In the genomic region with DNA sequence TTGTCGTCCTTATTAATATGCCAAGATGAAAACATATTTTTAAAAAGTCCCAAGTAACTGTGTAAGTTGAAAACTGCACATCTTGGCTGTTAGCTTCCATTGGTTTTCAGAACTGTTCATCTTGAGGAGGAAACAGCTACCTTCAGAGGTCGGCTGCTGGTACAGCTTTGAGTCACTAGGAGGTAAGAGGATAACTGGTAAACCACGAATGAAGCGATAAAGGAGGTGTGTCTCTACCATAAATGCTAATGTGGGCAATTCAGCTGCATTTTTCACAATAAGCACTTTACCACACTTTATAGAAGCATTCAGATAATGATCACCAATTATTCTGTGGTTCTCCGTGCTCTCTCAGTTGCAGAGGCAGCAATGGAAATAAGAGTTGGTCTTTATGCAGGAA, we compare ENCODE assay signal across 10 cellular contexts.
DNase-seq lines count a peak whose midpoint lies in the region; ATAC-seq and TF ChIP-seq lines count a peak whose summit lies in the region.
"Had no signal": no experiment of that assay in that cellular context is flagged by ENCODE, and none has a peak within 500 bp of the region (broad histone marks: within the 10 kb centered on the region; RNA-seq: fewer than 3 reads in every experiment).

No MANE protein-coding gene starts in this region.

- no peaks in the 10 kb centered on the region for H3K27me3 Mint-ChIP-seq in activated T-cell treated with anti-CD3 and anti-CD28 coated beads, Interleukin-2, amount 50 U/mL, for 4 hours (ENCODE audit: low read depth)
- H3K27me3 Mint-ChIP-seq in stimulated activated memory B cell treated with anti-CD40 and anti-IgM and Interleukin-4, amounts not matched to agents 10 μg/mL and 1 μg/mL and 100 μg/mL, for 72 hours, result no peaks in the 10 kb centered on the region

- DNase-seq in activated T-cell treated with anti-CD3 and anti-CD28 coated beads, Interleukin-2, amount 50 U/mL, for 4 hours, result no peak
- DNase-seq in activated T-cell treated with anti-CD3 and anti-CD28 coated beads for 4 hours (no peak), OCI-LY7 (ENCODE audit: low spot score) (no peak), astrocyte of the spinal cord (ENCODE audit: low read depth, low spot score) (peak; percentile 62), SKM-1 treated with dmso at 0.1 percent for 144 hours (lab: John Stamatoyannopoulos, UW; ENCODE audit: unreplicated experiment) (no peak), NCI-H1694 treated with DMSO at 0.1 percent for 48 hours (lab: John Stamatoyannopoulos, UW) (no peak)

- no peaks in the 10 kb centered on the region for H3K36me3 Mint-ChIP-seq in activated T-cell treated with anti-CD3 and anti-CD28 coated beads, Interleukin-2, amount 50 U/mL, for 4 hours (ENCODE audit: insufficient read depth)
- H3K36me3 Mint-ChIP-seq in stimulated activated memory B cell treated with anti-CD40 and anti-IgM and Interleukin-4, amounts not matched to agents 10 μg/mL and 1 μg/mL and 100 μg/mL, for 72 hours, result no peaks in the 10 kb centered on the region

- in situ Hi-C loops in astrocyte of the spinal cord (cut with HindIII; ENCODE audit: low sequenced_read_pairs), result no loop called here

- CTCF ChIA-PET in OCI-LY7 (lab: Charles Lee; ENCODE audit: unreplicated experiment), result interaction anchor here (1.1 kb wide), 1 partner anchor 147 kb away, joined by 8 read pairs; no protein-coding TSS in a partner anchor

- H3K9me2 ChIP-seq in OCI-LY7 (ENCODE audit: insufficient read depth, low read length), result no peaks in the 10 kb centered on the region

- H3K27ac Mint-ChIP-seq in stimulated activated memory B cell treated with anti-CD40 and anti-IgM and Interleukin-4, amounts not matched to agents 10 μg/mL and 1 μg/mL and 100 μg/mL, for 72 hours, result peak overlapping the region; percentile 100

- no peaks in the 10 kb centered on the region for H3K9me3 Mint-ChIP-seq in activated T-cell treated with anti-CD3 and anti-CD28 coated beads, Interleukin-2, amount 50 U/mL, for 4 hours
- H3K9me3 Mint-ChIP-seq in stimulated activated memory B cell treated with anti-CD40 and anti-IgM and Interleukin-4, amounts not matched to agents 10 μg/mL and 1 μg/mL and 100 μg/mL, for 72 hours, result no peaks in the 10 kb centered on the region

- peaks cover 42% of the 10 kb centered on the region for H3K4me1 Mint-ChIP-seq in activated T-cell treated with anti-CD3 and anti-CD28 coated beads, Interleukin-2, amount 50 U/mL, for 4 hours (ENCODE audit: low read depth)
- peaks cover 21% of the 10 kb centered on the region for H3K4me1 Mint-ChIP-seq in stimulated activated memory B cell treated with anti-CD40 and anti-IgM and Interleukin-4, amounts not matched to agents 10 μg/mL and 1 μg/mL and 100 μg/mL, for 72 hours

- BruUV-seq in OCI-LY7 (replicated peaks; lab: Mats Ljungman, UMichigan), result no TSS peak

- H3K4me2 ChIP-seq in OCI-LY7 (ENCODE audit: low read length), result no peak overlapping the region

- peak overlapping the region; percentile 1 for H3K4me3 Mint-ChIP-seq in activated T-cell treated with anti-CD3 and anti-CD28 coated beads, Interleukin-2, amount 50 U/mL, for 4 hours
- peak overlapping the region; percentile 30 for H3K4me3 Mint-ChIP-seq in stimulated activated memory B cell treated with anti-CD40 and anti-IgM and Interleukin-4, amounts not matched to agents 10 μg/mL and 1 μg/mL and 100 μg/mL, for 72 hours

- no peaks in the 10 kb centered on the region for H3K79me2 ChIP-seq in OCI-LY7 (ENCODE audit: insufficient read depth, low read depth, low read length)
- H3K79me2 ChIP-seq: parathyroid adenoma had no signal

- peaks cover 43% of the 10 kb centered on the region for H3K4me1 ChIP-seq in OCI-LY7 (ENCODE audit: insufficient read depth, low read length, poor library complexity, severe bottlenecking)
- H3K4me1 ChIP-seq: parathyroid adenoma had no signal

- H4K20me1 ChIP-seq in OCI-LY7 (ENCODE audit: insufficient read depth, low read length), result no peaks in the 10 kb centered on the region

- no peaks in the 10 kb centered on the region for H3K36me3 ChIP-seq in OCI-LY7 (ENCODE audit: insufficient read depth, low read length)
- H3K36me3 ChIP-seq: MG63 had no signal

- TF ChIP-seq CTCF in OCI-LY7 (conservative IDR thresholded peaks at IDR 0.05; ENCODE audit: low read length) (no peak), astrocyte of the spinal cord (IDR thresholded peaks at IDR 0.05; ENCODE audit: low read depth, low read length) (no peak)

- intact Hi-C loops in OCI-LY7 (cut with micrococcal nuclease; ENCODE audit: unreplicated experiment), result no loop called here

- H2AFZ ChIP-seq in OCI-LY7 (ENCODE audit: low read length), result peak overlapping the region; percentile 49
- H2AFZ ChIP-seq: parathyroid adenoma had no signal

- POLR2A ChIA-PET in OCI-LY7 (lab: Charles Lee), result interaction anchor here (0.6 to 1.0 kb wide), 4 partner anchors 25 to 1244 kb away, joined by 3 read pairs; no protein-coding TSS in a partner anchor

- peak; percentile 11 to 12 for ATAC-seq in activated T-cell treated with anti-CD3 and anti-CD28 coated beads, Interleukin-2, amount 50 U/mL, for 4 hours
- ATAC-seq in stimulated activated memory B cell treated with anti-CD40 and anti-IgM and Interleukin-4, amounts not matched to agents 10 μg/mL and 1 μg/mL and 100 μg/mL, for 72 hours, result no peak
- ATAC-seq in GM21526 (IDR thresholded peaks at IDR 0.05; ENCODE audit: low FRiP score, unreplicated experiment), result no peak

- H3K4me3 ChIP-seq in OCI-LY7 (ENCODE audit: low read depth, low read length, poor library complexity, severe bottlenecking), result no peak overlapping the region
- no peak overlapping the region for H3K4me3 ChIP-seq in astrocyte of the spinal cord (ENCODE audit: low read depth, low read length)
- H3K4me3 ChIP-seq: MG63 had no signal

- no peaks in the 10 kb centered on the region for H3K9me3 ChIP-seq in OCI-LY7 (ENCODE audit: low read length)

- H3K27ac ChIP-seq in OCI-LY7 (ENCODE audit: low read depth, low read length, poor library complexity, severe bottlenecking), result no peak overlapping the region
- H3K27ac ChIP-seq: parathyroid adenoma had no signal

Comparison
In these comparisons a context has a peak if more than half of its experiments do, and no peak if none do; other contexts are left out.
1. ATAC-seq: peak in activated T-cell treated with anti-CD3 and anti-CD28 coated beads, Interleukin-2, amount 50 U/mL, for 4 hours (2 of 2); none in stimulated activated memory B cell treated with anti-CD40 and anti-IgM and Interleukin-4, amounts not matched to agents 10 μg/mL and 1 μg/mL and 100 μg/mL, for 72 hours (single experiment) and GM21526 (single experiment).